12 cellular contexts compared by ENCODE assay signal in the genomic region with DNA sequence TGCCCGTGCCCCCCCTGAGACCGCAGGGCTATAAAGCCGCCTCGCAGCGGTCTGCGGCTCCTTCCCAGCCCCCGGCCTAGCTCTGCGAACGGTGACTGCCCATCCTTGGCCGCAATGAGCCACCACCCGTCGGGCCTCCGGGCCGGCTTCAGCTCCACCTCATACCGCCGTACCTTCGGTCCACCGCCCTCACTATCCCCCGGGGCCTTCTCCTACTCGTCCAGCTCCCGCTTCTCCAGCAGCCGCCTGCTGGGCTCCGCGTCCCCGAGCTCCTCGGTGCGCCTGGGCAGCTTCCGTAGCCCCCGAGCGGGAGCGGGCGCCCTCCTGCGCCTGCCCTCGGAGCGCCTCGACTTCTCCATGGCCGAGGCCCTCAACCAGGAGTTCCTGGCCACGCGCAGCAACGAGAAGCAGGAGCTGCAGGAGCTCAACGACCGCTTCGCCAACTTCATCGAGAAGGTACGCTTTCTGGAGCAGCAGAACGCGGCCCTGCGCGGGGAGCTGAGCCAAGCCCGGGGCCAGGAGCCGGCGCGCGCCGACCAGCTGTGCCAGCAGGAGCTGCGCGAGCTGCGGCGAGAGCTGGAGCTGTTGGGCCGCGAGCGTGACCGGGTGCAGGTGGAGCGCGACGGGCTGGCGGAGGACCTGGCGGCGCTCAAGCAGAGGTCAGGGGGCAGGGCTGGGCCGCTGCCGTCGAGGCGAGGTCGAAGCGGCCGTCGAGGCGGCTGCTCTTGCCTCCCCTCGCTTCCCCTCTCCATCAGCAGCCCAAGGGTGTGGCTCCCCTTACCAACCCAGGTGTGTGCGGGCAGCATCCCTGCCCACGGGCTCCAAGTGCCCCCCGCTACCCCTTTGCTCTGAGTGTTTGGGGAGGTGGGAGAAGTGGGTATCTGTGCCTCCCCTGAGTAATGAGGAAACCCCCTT. TPM values are rescaled to one million over a fixed set of nuclear protein-coding genes. Genes with fewer than 3 reads are reported as not detected.
DNase-seq lines count a peak whose midpoint lies in the region; TF ChIP-seq lines count a peak whose summit lies in the region.
"Had no signal": no experiment of that assay in that cellular context is flagged by ENCODE, and none has a peak within 500 bp of the region (broad histone marks: within the 10 kb centered on the region; RNA-seq: fewer than 3 reads in every experiment).

A gene (plus strand): TSS at position 61 of the 915 bp plus-strand sequence. CDS start 54 bp downstream, at position 115.

- H3K4me3 ChIP-seq in iPS-15b (ENCODE audit: low read depth, low read length) (peak within 1 kb of the TSS; percentile 59), sigmoid colon (peak within 1 kb of the TSS in 1 of 4 donors; percentile 11)
- H3K4me3 ChIP-seq: gastrocnemius medialis had no signal

- no peak for TF ChIP-seq POLR2A in sigmoid colon (IDR thresholded peaks at IDR 0.05)

- H3K9me3 ChIP-seq in iPS-15b (ENCODE audit: control insufficient read depth, insufficient read depth, low read length) (no peaks in the 10 kb centered on the region), sigmoid colon (no peaks in the 10 kb centered on the region)
- H3K9me3 ChIP-seq: gastrocnemius medialis had no signal

- peaks cover 12% of the 10 kb centered on the region for H3K4me1 ChIP-seq in iPS-15b (ENCODE audit: control insufficient read depth, insufficient read depth, low read length)
- peaks cover 0 to 31% (median 25%) of the 10 kb centered on the region in 4 donors for H3K4me1 ChIP-seq in sigmoid colon

- no peak for TF ChIP-seq CTCF in VCaP (conservative IDR thresholded peaks at IDR 0.05)
- TF ChIP-seq CTCF in sigmoid colon (IDR thresholded peaks at IDR 0.05): no peak

- peak within 1 kb of the TSS; percentile 78 for H3K27ac ChIP-seq in VCaP
- H3K27ac ChIP-seq in sigmoid colon: no peak within 1 kb of the TSS
- H3K27ac ChIP-seq: gastrocnemius medialis, KMS-11 had no signal

- no peak for TF ChIP-seq EP300 in sigmoid colon (IDR thresholded peaks at IDR 0.05)

- H3K36me3 ChIP-seq in iPS-15b (ENCODE audit: control insufficient read depth, insufficient read depth, low read length) (no peaks in the 10 kb centered on the region), sigmoid colon (no peaks in the 10 kb centered on the region)
- H3K36me3 ChIP-seq: gastrocnemius medialis had no signal

- H3K9ac ChIP-seq in iPS-15b (ENCODE audit: low read depth, low read length): peak within 1 kb of the TSS; percentile 12
- H3K9ac ChIP-seq: KMS-11 had no signal

- WGBS in sigmoid colon, 2 donors: 4 to 7% methylated on average over 82 of the region's 82 CpGs

- intact Hi-C loops in sigmoid colon (cut with DNase I): no loop called here

- H3K27me3 ChIP-seq in iPS-15b (ENCODE audit: control insufficient read depth, insufficient read depth, low read length) (peaks cover 79% of the 10 kb centered on the region), sigmoid colon (peaks cover 46 to 63% (median 49%) of the 10 kb centered on the region in 3 donors)

- peak; percentile 31 for DNase-seq in activated CD4-positive, alpha-beta T cell treated with anti-CD3 and anti-CD28 coated beads for 48 hours
- DNase-seq in activated CD4-positive, alpha-beta T cell treated with anti-CD3 and anti-CD28 coated beads, Interleukin-2, amount 50 U/mL, for 1 hour: no peak
- peak; percentile 58 for DNase-seq in sigmoid colon
- DNase-seq in cerebellum (ENCODE audit: low spot score): no peak
- no peak for DNase-seq in cerebellar cortex (ENCODE audit: low spot score)
- DNase-seq in nucleus accumbens (lab: John Stamatoyannopoulos, UW): no peak
- DNase-seq: ACHN, gastrocnemius medialis, naive B cell had no signal

RNA-seq across cellular contexts. Expression of the gene that starts here (rescaled TPM):
- total RNA-seq in sigmoid colon: 10 to 100 TPM; 19.7 to 56.2 (median 38.6) TPM
- 10 to 100 TPM in 1 of 3 donors, 1 to 10 TPM in 1, under 1 TPM in 1; 0.46 to 31.8 (median 2.4) TPM for polyA plus RNA-seq in sigmoid colon
- total RNA-seq in cerebellum: 3.1 TPM
- total RNA-seq: gastrocnemius medialis had no signal

Comparison
In these comparisons a context has a peak if more than half of its experiments do, and no peak if none do; other contexts are left out.
1. DNase-seq: peak in activated CD4-positive, alpha-beta T cell treated with anti-CD3 and anti-CD28 coated beads for 48 hours (single experiment) and sigmoid colon (single experiment); none in activated CD4-positive, alpha-beta T cell treated with anti-CD3 and anti-CD28 coated beads, Interleukin-2, amount 50 U/mL, for 1 hour (single experiment), cerebellum (single experiment), cerebellar cortex (single experiment) and nucleus accumbens (0 of 56).